Comparison of ENCODE assay signal across 1 cellular context in the genomic region with DNA sequence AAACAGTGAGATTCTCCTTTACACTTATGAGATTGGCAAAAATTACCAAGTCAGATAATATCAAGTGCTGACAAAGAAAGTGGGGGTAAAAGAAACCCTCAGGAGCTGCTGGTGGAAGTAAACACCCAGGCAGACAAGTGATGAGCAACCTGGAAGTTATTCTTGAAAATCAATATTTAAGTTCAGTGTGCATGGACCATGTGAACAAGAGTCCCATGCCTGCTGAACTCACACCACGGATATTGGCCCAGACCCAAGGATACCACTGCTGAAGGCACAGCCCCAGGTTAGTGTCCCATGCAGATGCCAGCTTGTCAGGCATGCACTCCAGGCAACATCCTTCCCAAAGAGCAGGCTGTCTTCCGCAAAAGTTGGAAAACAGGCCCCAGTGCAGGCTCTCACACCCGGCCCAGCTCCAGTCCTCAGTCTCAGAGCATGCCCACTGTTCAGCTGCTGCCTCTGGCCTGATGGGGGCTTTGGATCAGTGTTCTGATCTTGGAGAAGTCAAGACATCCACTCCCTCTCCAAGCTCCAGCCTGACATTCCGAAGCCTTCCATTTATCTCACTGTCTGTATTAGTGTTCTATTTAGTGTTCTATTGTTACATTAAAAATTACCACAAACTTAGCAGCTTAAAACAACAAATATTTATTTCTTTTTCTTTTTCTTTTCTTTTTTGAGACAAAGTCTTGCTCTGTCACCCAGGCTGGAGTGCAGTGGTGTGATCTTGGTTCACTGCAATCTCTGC.
TF ChIP-seq lines count a peak whose summit lies in the region.

No MANE protein-coding gene starts in this region.

TF ChIP-seq in HepG2, 621 proteins besides CTCF, POLR2A, EP300 and RAD21 (continued from another document and continues in another):
- TF ChIP-seq, protein P1, sequence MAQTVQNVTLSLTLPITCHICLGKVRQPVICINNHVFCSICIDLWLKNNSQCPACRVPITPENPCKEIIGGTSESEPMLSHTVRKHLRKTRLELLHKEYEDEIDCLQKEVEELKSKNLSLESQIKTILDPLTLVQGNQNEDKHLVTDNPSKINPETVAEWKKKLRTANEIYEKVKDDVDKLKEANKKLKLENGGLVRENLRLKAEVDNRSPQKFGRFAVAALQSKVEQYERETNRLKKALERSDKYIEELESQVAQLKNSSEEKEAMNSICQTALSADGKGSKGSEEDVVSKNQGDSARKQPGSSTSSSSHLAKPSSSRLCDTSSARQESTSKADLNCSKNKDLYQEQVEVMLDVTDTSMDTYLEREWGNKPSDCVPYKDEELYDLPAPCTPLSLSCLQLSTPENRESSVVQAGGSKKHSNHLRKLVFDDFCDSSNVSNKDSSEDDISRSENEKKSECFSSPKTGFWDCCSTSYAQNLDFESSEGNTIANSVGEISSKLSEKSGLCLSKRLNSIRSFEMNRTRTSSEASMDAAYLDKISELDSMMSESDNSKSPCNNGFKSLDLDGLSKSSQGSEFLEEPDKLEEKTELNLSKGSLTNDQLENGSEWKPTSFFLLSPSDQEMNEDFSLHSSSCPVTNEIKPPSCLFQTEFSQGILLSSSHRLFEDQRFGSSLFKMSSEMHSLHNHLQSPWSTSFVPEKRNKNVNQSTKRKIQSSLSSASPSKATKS (CRISPR knock-in tag; IDR thresholded peaks at IDR 0.05), result peak; percentile 64; the same call in 1 of the 2 replicates
- no peak for TF ChIP-seq RFXANK (CRISPR knock-in tag; IDR thresholded peaks at IDR 0.05)
- TF ChIP-seq NFAT5 (CRISPR knock-in tag; IDR thresholded peaks at IDR 0.05), result no peak
- TF ChIP-seq CBX2 (IDR thresholded peaks at IDR 0.05; ENCODE audit: low read depth, low read length), result no peak
- no peak for TF ChIP-seq CBX2 (CRISPR knock-in tag; IDR thresholded peaks at IDR 0.05; ENCODE audit: low read depth)
- TF ChIP-seq ZFY (CRISPR knock-in tag; IDR thresholded peaks at IDR 0.05), result peak; percentile 67
- TF ChIP-seq ZNF660 (CRISPR knock-in tag; IDR thresholded peaks at IDR 0.05; ENCODE audit: borderline replicate concordance, low read depth), result no peak
- TF ChIP-seq ZNF33B (CRISPR knock-in tag; IDR thresholded peaks at IDR 0.05), result no peak
- TF ChIP-seq SNRNP70 (IDR thresholded peaks at IDR 0.05; ENCODE audit: low read depth, low read length), result no peak
- TF ChIP-seq HMG20B (CRISPR knock-in tag; conservative IDR thresholded peaks at IDR 0.05), result 0 out of 2 replicates have a peak, but pooled peaks have one; percentile 36
- no peak for TF ChIP-seq ZNF547 (CRISPR knock-in tag; IDR thresholded peaks at IDR 0.05)
- TF ChIP-seq CSRNP1 (CRISPR knock-in tag; IDR thresholded peaks at IDR 0.05), result peak; percentile 74; the same call in 1 of the 2 replicates
- TF ChIP-seq HDAC2 (CRISPR knock-in tag; IDR thresholded peaks at IDR 0.05), result peak; percentile 98
- no peak for TF ChIP-seq ZNF598 (CRISPR knock-in tag; IDR thresholded peaks at IDR 0.05; ENCODE audit: borderline replicate concordance)
- no peak for TF ChIP-seq IKZF1 (IDR thresholded peaks at IDR 0.05)
- no peak for TF ChIP-seq TBP (CRISPR knock-in tag; IDR thresholded peaks at IDR 0.05)
- peak; percentile 92 for TF ChIP-seq HDAC1 (CRISPR knock-in tag; IDR thresholded peaks at IDR 0.05)
- peak; percentile 84 for TF ChIP-seq HMGXB3 (CRISPR knock-in tag; IDR thresholded peaks at IDR 0.05; ENCODE audit: borderline replicate concordance)
- TF ChIP-seq KLF16 (CRISPR knock-in tag; IDR thresholded peaks at IDR 0.05), result peak in 1 of 2 experiments; percentile 68; a peak in 1 of 4 replicates
- no peak for TF ChIP-seq ZNF709 (CRISPR knock-in tag; IDR thresholded peaks at IDR 0.05)
- no peak for TF ChIP-seq ZNF562 (CRISPR knock-in tag; IDR thresholded peaks at IDR 0.05; ENCODE audit: borderline replicate concordance)
- no peak for TF ChIP-seq ZNF724P (CRISPR knock-in tag; IDR thresholded peaks at IDR 0.05; ENCODE audit: borderline replicate concordance)
- TF ChIP-seq ATF1 (CRISPR knock-in tag; IDR thresholded peaks at IDR 0.05), result no peak
- no peak for TF ChIP-seq GZF1 (CRISPR knock-in tag; IDR thresholded peaks at IDR 0.05)
- TF ChIP-seq MED13 (CRISPR knock-in tag; IDR thresholded peaks at IDR 0.05), result peak; percentile 90; the same call in 1 of the 2 replicates
- no peak for TF ChIP-seq AKAP8 (CRISPR knock-in tag; IDR thresholded peaks at IDR 0.05)
- TF ChIP-seq, protein P2, sequence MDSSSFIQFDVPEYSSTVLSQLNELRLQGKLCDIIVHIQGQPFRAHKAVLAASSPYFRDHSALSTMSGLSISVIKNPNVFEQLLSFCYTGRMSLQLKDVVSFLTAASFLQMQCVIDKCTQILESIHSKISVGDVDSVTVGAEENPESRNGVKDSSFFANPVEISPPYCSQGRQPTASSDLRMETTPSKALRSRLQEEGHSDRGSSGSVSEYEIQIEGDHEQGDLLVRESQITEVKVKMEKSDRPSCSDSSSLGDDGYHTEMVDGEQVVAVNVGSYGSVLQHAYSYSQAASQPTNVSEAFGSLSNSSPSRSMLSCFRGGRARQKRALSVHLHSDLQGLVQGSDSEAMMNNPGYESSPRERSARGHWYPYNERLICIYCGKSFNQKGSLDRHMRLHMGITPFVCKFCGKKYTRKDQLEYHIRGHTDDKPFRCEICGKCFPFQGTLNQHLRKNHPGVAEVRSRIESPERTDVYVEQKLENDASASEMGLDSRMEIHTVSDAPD (CRISPR knock-in tag; IDR thresholded peaks at IDR 0.05), result no peak
- TF ChIP-seq NFIC (IDR thresholded peaks at IDR 0.05; ENCODE audit: low read length), result no peak
- TF ChIP-seq ARNT2 (CRISPR knock-in tag; IDR thresholded peaks at IDR 0.05; ENCODE audit: low read depth), result peak; percentile 52; the same call in 1 of the 2 replicates
- no peak for TF ChIP-seq ZFYVE20 (CRISPR knock-in tag; IDR thresholded peaks at IDR 0.05; ENCODE audit: borderline replicate concordance, low read depth)
- TF ChIP-seq CREBL2 (CRISPR knock-in tag; IDR thresholded peaks at IDR 0.05; ENCODE audit: borderline replicate concordance), result no peak
- peak; percentile 90; the same call in 1 of the 2 replicates for TF ChIP-seq ZNF614 (CRISPR knock-in tag; IDR thresholded peaks at IDR 0.05; ENCODE audit: borderline replicate concordance)
- TF ChIP-seq PREB (CRISPR knock-in tag; IDR thresholded peaks at IDR 0.05), result no peak
- TF ChIP-seq SOX5 (CRISPR knock-in tag; IDR thresholded peaks at IDR 0.05; ENCODE audit: borderline replicate concordance), result peak; percentile 93
- TF ChIP-seq, protein P3, sequence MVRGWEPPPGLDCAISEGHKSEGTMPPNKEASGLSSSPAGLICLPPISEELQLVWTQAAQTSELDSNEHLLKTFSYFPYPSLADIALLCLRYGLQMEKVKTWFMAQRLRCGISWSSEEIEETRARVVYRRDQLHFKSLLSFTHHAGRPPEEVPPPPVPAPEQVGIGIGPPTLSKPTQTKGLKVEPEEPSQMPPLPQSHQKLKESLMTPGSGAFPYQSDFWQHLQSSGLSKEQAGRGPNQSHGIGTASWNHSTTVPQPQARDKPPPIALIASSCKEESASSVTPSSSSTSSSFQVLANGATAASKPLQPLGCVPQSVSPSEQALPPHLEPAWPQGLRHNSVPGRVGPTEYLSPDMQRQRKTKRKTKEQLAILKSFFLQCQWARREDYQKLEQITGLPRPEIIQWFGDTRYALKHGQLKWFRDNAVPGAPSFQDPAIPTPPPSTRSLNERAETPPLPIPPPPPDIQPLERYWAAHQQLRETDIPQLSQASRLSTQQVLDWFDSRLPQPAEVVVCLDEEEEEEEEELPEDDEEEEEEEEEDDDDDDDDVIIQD (CRISPR knock-in tag; IDR thresholded peaks at IDR 0.05; ENCODE audit: low read depth), result peak; percentile 74; the same call in 1 of the 2 replicates
- TF ChIP-seq KDM5B (CRISPR knock-in tag; IDR thresholded peaks at IDR 0.05; ENCODE audit: borderline replicate concordance), result peak; percentile 68; the same call in 1 of the 2 replicates
- TF ChIP-seq ZNF883 (CRISPR knock-in tag; IDR thresholded peaks at IDR 0.05; ENCODE audit: not compliant biosample characterization), result peak; percentile 11
- peak; percentile 60; the same call in 1 of the 2 replicates for TF ChIP-seq DRAP1 (CRISPR knock-in tag; IDR thresholded peaks at IDR 0.05)
- no peak for TF ChIP-seq ZNF496 (CRISPR knock-in tag; IDR thresholded peaks at IDR 0.05; ENCODE audit: insufficient replicate concordance)
- TF ChIP-seq GABPA (IDR thresholded peaks at IDR 0.05; ENCODE audit: low read depth, low read length), result no peak
- TF ChIP-seq GABPA (CRISPR knock-in tag; IDR thresholded peaks at IDR 0.05; ENCODE audit: low read depth), result no peak
